Comparison of ENCODE assay signal across 11 cellular contexts in genomic region chr20:44734938-44735337, GRCh38. TPM values are rescaled to one million over a fixed set of nuclear protein-coding genes. Genes with fewer than 3 reads are reported as not detected.
DNase-seq lines count a peak whose midpoint lies in the region; ATAC-seq and TF ChIP-seq lines count a peak whose summit lies in the region.
"Had no signal": no experiment of that assay in that cellular context is flagged by ENCODE, and none has a peak within 500 bp of the region (broad histone marks: within the 10 kb centered on the region; RNA-seq: fewer than 3 reads in every experiment).

No MANE protein-coding gene starts in this region.

- TF ChIP-seq POLR2A in GM18505 (IDR thresholded peaks at IDR 0.05; ENCODE audit: borderline replicate concordance, extremely low read depth, insufficient read depth, insufficient read length): no peak

- peak; percentile 72 for TF ChIP-seq CTCF in HFFc6 (IDR thresholded peaks at IDR 0.05)
- peak; percentile 20 for TF ChIP-seq CTCF in astrocyte of the cerebellum (IDR thresholded peaks at IDR 0.05; ENCODE audit: low read depth, low read length, missing control alignments)

- H3K36me3 Mint-ChIP-seq in HFFc6 (ENCODE audit: low read depth): peaks cover 16% of the 10 kb centered on the region

- peak overlapping the region; percentile 43; the same call in 1 of the 2 replicates for H3K4me3 Mint-ChIP-seq in HFFc6
- H3K4me3 Mint-ChIP-seq: CD4-positive, alpha-beta T cell; nephron had no signal

- no peak overlapping the region for H3K4me3 ChIP-seq in astrocyte of the cerebellum (ENCODE audit: low read depth, low read length)

- peaks cover 59% of the 10 kb centered on the region for H3K4me1 Mint-ChIP-seq in HFFc6 (ENCODE audit: low read depth)

- in situ Hi-C loops in ACHN (cut with HindIII; ENCODE audit: low pct_ligation_motif_present, low pct_unique_long_range_greater_than_20kb, low sequenced_read_pairs): no loop called here
- in situ Hi-C loops in astrocyte of the cerebellum (cut with HindIII; ENCODE audit: low sequenced_read_pairs): loop anchor here (10.0 kb wide), 2 partner anchors 70 to 340 kb away; no protein-coding TSS in a partner anchor

- peaks cover 5% of the 10 kb centered on the region; the same call in 1 of the 2 replicates for H3K27me3 Mint-ChIP-seq in HFFc6 (ENCODE audit: insufficient read depth)
- H3K27me3 Mint-ChIP-seq: CD4-positive, alpha-beta T cell had no signal

- no peak for ATAC-seq in GM18505 (IDR thresholded peaks at IDR 0.05; ENCODE audit: unreplicated experiment)

- peaks cover 16% of the 10 kb centered on the region for H3K9me3 Mint-ChIP-seq in HFFc6
- H3K9me3 Mint-ChIP-seq: CD4-positive, alpha-beta T cell; nephron had no signal

- DNase-seq in ACHN: peak; percentile 87
- peak; percentile 61 for DNase-seq in HFFc6
- DNase-seq in astrocyte of the cerebellum (ENCODE audit: low read depth): no peak
- DNase-seq in iris pigment epithelial cell (ENCODE audit: low read depth): peak; percentile 56
- no peak for DNase-seq in NCI-H146 treated with DMSO at 0.1 percent for 48 hours (lab: John Stamatoyannopoulos, UW; ENCODE audit: unreplicated experiment)
- no peak for DNase-seq in activated CD4-positive, CD25-positive, alpha-beta regulatory T cell (lab: John Stamatoyannopoulos, UW)
- DNase-seq in T-helper 9 cell: no peak
- DNase-seq: activated effector memory CD4-positive, alpha-beta T cell treated with anti-CD3 and anti-CD28 coated beads, Interleukin-2, amount 50 U/mL, for 16 hours; CD4-positive, alpha-beta T cell had no signal

- H3K27ac Mint-ChIP-seq in HFFc6: peak overlapping the region; percentile 3; the same call in 1 of the 2 replicates
- H3K27ac Mint-ChIP-seq: CD4-positive, alpha-beta T cell; nephron had no signal

RNA-seq across cellular contexts. Expression of gene KCNK15, which starts 10.7 kb away (rescaled TPM):
- under 1 TPM in 5 of 6 experiments, not detected in 1; 0.07 to 0.28 (median 0.21) TPM for total RNA-seq in HFFc6 (2021; fragmentation: NEBNext Ultra II Directional; extraction: Animal tissue kit (Norgen Biotek cat#: 25700))
- total RNA-seq: CD4-positive, alpha-beta T cell had no signal

RNA-seq across cellular contexts. Expression of gene CCN5, which starts 19.8 kb away (rescaled TPM):
- under 1 TPM in 1 of 6 experiments, not detected in 5; 0.14 TPM for total RNA-seq in HFFc6 (2021; fragmentation: NEBNext Ultra II Directional; extraction: Animal tissue kit (Norgen Biotek cat#: 25700))
- total RNA-seq: CD4-positive, alpha-beta T cell had no signal

Comparison
In these comparisons a context has a peak if more than half of its experiments do, and no peak if none do; other contexts are left out.
1. DNase-seq: peak in ACHN (single experiment), HFFc6 (single experiment) and iris pigment epithelial cell (single experiment); none in astrocyte of the cerebellum (single experiment), NCI-H146 treated with DMSO at 0.1 percent for 48 hours (single experiment), activated CD4-positive, CD25-positive, alpha-beta regulatory T cell (0 of 4) and T-helper 9 cell (single experiment).